ENCODE assay signal across 8 cellular contexts in the genomic region with DNA sequence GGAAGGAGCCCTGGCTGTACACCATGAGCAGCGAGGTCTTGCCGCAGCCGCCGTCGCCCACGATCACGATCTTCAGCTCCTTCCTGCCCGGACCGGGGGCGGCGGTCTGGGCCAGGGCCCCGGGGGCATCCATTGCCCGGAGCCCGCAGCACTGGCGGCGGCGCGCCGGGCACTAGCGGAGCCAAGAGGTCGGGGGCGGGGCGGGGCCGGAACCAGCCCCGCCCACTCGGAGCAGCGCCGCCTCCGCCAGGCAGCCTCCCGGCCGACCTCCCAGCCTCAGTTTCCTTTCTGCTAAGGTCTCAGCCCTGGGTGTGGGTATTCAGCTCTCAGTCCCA. TPM values are rescaled to one million over a fixed set of nuclear protein-coding genes. Genes with fewer than 3 reads are reported as not detected.
DNase-seq lines count a peak whose midpoint lies in the region; ATAC-seq, FAIRE-seq and TF ChIP-seq lines count a peak whose summit lies in the region.

A gene with protein sequence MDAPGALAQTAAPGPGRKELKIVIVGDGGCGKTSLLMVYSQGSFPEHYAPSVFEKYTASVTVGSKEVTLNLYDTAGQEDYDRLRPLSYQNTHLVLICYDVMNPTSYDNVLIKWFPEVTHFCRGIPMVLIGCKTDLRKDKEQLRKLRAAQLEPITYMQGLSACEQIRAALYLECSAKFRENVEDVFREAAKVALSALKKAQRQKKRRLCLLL (minus strand): TSS at position 188 of the 335 bp plus-strand sequence. CDS start 55 bp downstream, at position 133.

- ATAC-seq in HG03039 (IDR thresholded peaks at IDR 0.05; ENCODE audit: unreplicated experiment) (peak; percentile 26), HepG2 (peak; percentile 2)

- no peak for FAIRE-seq in HepG2 (lab: Jason Lieb, UNC)

- CTCF ChIA-PET in HepG2 (lab: Yijun Ruan, JAX; ENCODE audit: low intra/inter-chr PET ratio, low total read pairs) = interaction anchor here (1.4 to 3.9 kb wide), 6 partner anchors 15 to 101 kb away, joined by 5 to 89 read pairs (median 21); partner anchors contain the start of gene PSMD9

- peaks cover 1% of the 10 kb centered on the region for H3K36me3 Mint-ChIP-seq in chondrocyte (ENCODE audit: low read depth)

- TF ChIP-seq POLR2A in HepG2 (IDR thresholded peaks at IDR 0.05; ENCODE audit: insufficient read depth in 1 of 2, low read depth in 2 of 2, low read length in 2 of 2) (peak in 1 of 2 experiments; percentile 32; a peak in 2 of 4 replicates), suprapubic skin (IDR thresholded peaks at IDR 0.05) (no peak)

- POLR2A ChIA-PET in HepG2 (lab: Yijun Ruan, JAX) = interaction anchor here (0.9 to 14.0 kb wide), 9 partner anchors 9 to 107 kb away, joined by 3 to 393 read pairs (median 6); partner anchors contain the start of genes HPD, SETD1B and TMEM120B

- peak within 1 kb of the TSS; percentile 94 for H3K4me3 ChIP-seq in SK-N-MC
- peak within 1 kb of the TSS; percentile 71 to 79 (median 71) for H3K4me3 ChIP-seq in HepG2 (replicated peaks in 1 of 3; ENCODE audit: insufficient read depth in 1 of 3, low read depth in 2 of 3, low read length in 3 of 3)
- peak within 1 kb of the TSS; percentile 61 for H3K4me3 ChIP-seq in suprapubic skin

- no peaks in the 10 kb centered on the region for H3K27me3 Mint-ChIP-seq in chondrocyte (ENCODE audit: low read depth)

- peaks cover 47% of the 10 kb centered on the region for H3K79me2 ChIP-seq in HepG2 (ENCODE audit: insufficient read depth, low read length)

- no TSS peak for BruUV-seq in HepG2 (replicated peaks; lab: Mats Ljungman, UMichigan)

- peak; percentile 76 for DNase-seq in activated T-cell treated with anti-CD3 and anti-CD28 coated beads for 48 hours (ENCODE audit: low read depth)
- DNase-seq in activated T-cell treated with anti-CD3 and anti-CD28 coated beads, Interleukin-2, amount 50 U/mL, for 1 hour = no peak
- DNase-seq in SK-N-MC (ENCODE audit: low read depth, low spot score) = no peak
- DNase-seq in chondrocyte (ENCODE audit: low spot score) = no peak
- no peak for DNase-seq in HepG2 (ENCODE audit: low spot score)
- DNase-seq in suprapubic skin (ENCODE audit: low spot score in 2 of 2) = no peak
- no peak for DNase-seq in posterior vena cava (ENCODE audit: low spot score)

- H3K4me1 Mint-ChIP-seq in chondrocyte (ENCODE audit: low read depth) = peaks cover 57% of the 10 kb centered on the region

- H3K27ac ChIP-seq in SK-N-MC (peak within 1 kb of the TSS; percentile 53; the same call in 1 of the 2 replicates), HepG2 (ENCODE audit: extremely low read length, insufficient read depth, low read length) (peak within 1 kb of the TSS; percentile 85), suprapubic skin (peak within 1 kb of the TSS; percentile 57)

- H3K4me1 ChIP-seq in HepG2 (ENCODE audit: insufficient read depth, low read length) (peaks cover 92% of the 10 kb centered on the region), suprapubic skin (peaks cover 59% of the 10 kb centered on the region)

- H3K4me3 Mint-ChIP-seq in chondrocyte (ENCODE audit: unreplicated experiment) = peak within 1 kb of the TSS; percentile 68

- no peaks in the 10 kb centered on the region for H3K27me3 ChIP-seq in HepG2 (ENCODE audit: control insufficient read depth in 1 of 2, insufficient read depth in 2 of 2, low read length in 2 of 2)
- H3K27me3 ChIP-seq in suprapubic skin = no peaks in the 10 kb centered on the region

- H3K36me3 ChIP-seq in SK-N-MC (ENCODE audit: insufficient read depth, low read length) (peaks cover under 1% of the 10 kb centered on the region; the same call in 1 of the 2 replicates), HepG2 (replicated peaks in 1 of 2; ENCODE audit: control insufficient read depth in 1 of 2, insufficient read depth in 2 of 2, low read length in 2 of 2) (no peaks in the 10 kb centered on the region; a peak in 3 of 5 replicates), suprapubic skin (peaks cover 5% of the 10 kb centered on the region)

- no peaks in the 10 kb centered on the region for H3K9me3 Mint-ChIP-seq in chondrocyte (ENCODE audit: low read depth)

- H3K9ac ChIP-seq in SK-N-MC (ENCODE audit: insufficient read length) (peak within 1 kb of the TSS; percentile 69), HepG2 (ENCODE audit: insufficient read depth, low read depth, low read length) (peak within 1 kb of the TSS; percentile 82)

- peak within 1 kb of the TSS; percentile 99 for H3K27ac Mint-ChIP-seq in chondrocyte (ENCODE audit: unreplicated experiment)

- intact Hi-C loops in HepG2 (cut with micrococcal nuclease; ENCODE audit: unreplicated experiment) = loop anchor here (5.0 kb wide), 1 partner anchor 96 kb away; no protein-coding TSS in a partner anchor
- intact Hi-C loops in posterior vena cava (cut with DNase I) = loop anchor here (2.0 to 5.0 kb wide), 2 partner anchors 95 to 96 kb away; partner anchors contain the start of gene PSMD9 (in 1 of the 2)

- TF ChIP-seq RAD21 in HepG2 (CRISPR knock-in tag; IDR thresholded peaks at IDR 0.05) = no peak

- H4K20me1 ChIP-seq in HepG2 (ENCODE audit: insufficient read depth, low read length) = peaks cover 11% of the 10 kb centered on the region; the same call in 1 of the 2 replicates

- no peak within 1 kb of the TSS for H2AFZ ChIP-seq in HepG2 (ENCODE audit: low read length)

- peak within 1 kb of the TSS; percentile 95 for H3K4me2 ChIP-seq in HepG2 (ENCODE audit: low read depth, low read length)

- H3K9me3 ChIP-seq in SK-N-MC (ENCODE audit: low read depth, low read length) = no peaks in the 10 kb centered on the region
- H3K9me3 ChIP-seq in HepG2 (ENCODE audit: low read length) = no peaks in the 10 kb centered on the region
- H3K9me3 ChIP-seq in suprapubic skin = no peaks in the 10 kb centered on the region

- TF ChIP-seq CTCF in chondrocyte (IDR thresholded peaks at IDR 0.05) (no peak), HepG2 (CRISPR knock-in tag; IDR thresholded peaks at IDR 0.05) (no peak), suprapubic skin (IDR thresholded peaks at IDR 0.05) (no peak)

- 50% methylated on average over 28 of the region's 31 CpGs for WGBS in HepG2 (ENCODE audit: low lambda C conversion rate)
- 0% methylated on average over 5 of the region's 31 CpGs for WGBS in suprapubic skin

- TF ChIP-seq EP300 in HepG2 (IDR thresholded peaks at IDR 0.05; ENCODE audit: low read depth in 2 of 2, low read length in 2 of 2) = no peak
- TF ChIP-seq EP300 in HepG2 (CRISPR knock-in tag; IDR thresholded peaks at IDR 0.05; ENCODE audit: borderline replicate concordance) = no peak
- TF ChIP-seq EP300 in suprapubic skin (IDR thresholded peaks at IDR 0.05) = no peak

- in situ Hi-C loops in HepG2 (cut with HindIII; ENCODE audit: extremely low pct_ligation_motif_present, low pct_unique_long_range_greater_than_20kb) = loop anchor here (5.0 kb wide), 1 partner anchor 94 kb away; the partner anchor contains the start of gene PSMD9

TF ChIP-seq in HepG2, 621 proteins besides CTCF, POLR2A, EP300 and RAD21 (continues in another document):
- 0 out of 2 replicates have a peak, but pooled peaks have one; percentile 27 for TF ChIP-seq ZNF678 (CRISPR knock-in tag; IDR thresholded peaks at IDR 0.05)
- TF ChIP-seq GPBP1L1 (CRISPR knock-in tag; IDR thresholded peaks at IDR 0.05) = no peak
- TF ChIP-seq ZNF776 (CRISPR knock-in tag; IDR thresholded peaks at IDR 0.05) = no peak
- TF ChIP-seq JARID2 (CRISPR knock-in tag; IDR thresholded peaks at IDR 0.05; ENCODE audit: insufficient replicate concordance) = peak; percentile 13

RNA-seq across cellular contexts. Expression of the gene that starts here (rescaled TPM):
- 9.6 to 14.1 TPM (median 10.8 TPM) in 3 replicates for total RNA-seq in chondrocyte
- 11.0 and 14.6 TPM in 2 replicates for total RNA-seq in HepG2 (2016; rRNA removed; fragmentation: Illumina TruSeq; extraction: Trizol)
- 10.8 and 12.5 TPM in 2 replicates for total RNA-seq in HepG2 (2016; cell fraction: cytosol; rRNA removed; fragmentation: Illumina TruSeq; extraction: Trizol; ENCODE audit: low read depth)
- 9.8 and 14.8 TPM in 2 replicates for total RNA-seq in HepG2 (2016; cell fraction: insoluble cytoplasmic fraction; rRNA removed; fragmentation: Illumina TruSeq; extraction: Trizol)
- 18.2 and 24.9 TPM in 2 replicates for total RNA-seq in HepG2 (2016; cell fraction: membrane; rRNA removed; fragmentation: Illumina TruSeq; extraction: Trizol)
- 14.1 and 17.3 TPM in 2 replicates for total RNA-seq in HepG2 (2016; cell fraction: nucleus; rRNA removed; fragmentation: Illumina TruSeq; extraction: Trizol)
- polyA plus RNA-seq in HepG2 (2011; rRNA removed) = 31.3 and 32.2 TPM in 2 replicates
- 28.4 and 38.7 TPM in 2 replicates for polyA plus RNA-seq in HepG2 (2011; cell fraction: cytosol; rRNA removed)
- polyA plus RNA-seq in HepG2 (2011; cell fraction: nucleus; rRNA removed) = 37.5 and 40.2 TPM in 2 replicates
- polyA plus RNA-seq in HepG2 (2012) = 10.8 and 12.9 TPM in 2 replicates
- polyA plus RNA-seq in HepG2 (2016; cell fraction: cytosol; fragmentation: Illumina TruSeq; extraction: Trizol; ENCODE audit: low read depth) = 19.8 and 23.7 TPM in 2 replicates
- polyA plus RNA-seq in HepG2 (2016; cell fraction: insoluble cytoplasmic fraction; fragmentation: Illumina TruSeq; extraction: Trizol; ENCODE audit: low read depth) = 19.7 and 25.0 TPM in 2 replicates
- polyA plus RNA-seq in HepG2 (2016; cell fraction: membrane; fragmentation: Illumina TruSeq; extraction: Trizol; ENCODE audit: low read depth) = 27.0 and 27.4 TPM in 2 replicates
- 24.9 and 31.1 TPM in 2 replicates for polyA plus RNA-seq in HepG2 (2016; cell fraction: nucleus; fragmentation: Illumina TruSeq; extraction: Trizol; ENCODE audit: insufficient read depth, low read depth)
- 46.1 and 174 TPM in 2 replicates for polyA minus RNA-seq in HepG2 (2011; rRNA and poly(A)+ RNA removed; ENCODE audit: low replicate concordance)
- 32.2 and 38.9 TPM in 2 replicates for polyA minus RNA-seq in HepG2 (2011; cell fraction: cytosol; rRNA and poly(A)+ RNA removed)
- 32.4 and 35.6 TPM in 2 replicates for polyA minus RNA-seq in HepG2 (2011; cell fraction: nucleus; rRNA and poly(A)+ RNA removed)
- total RNA-seq in suprapubic skin = 10 to 100 TPM in 3 of 4 donors, 1 to 10 TPM in 1; 6.6 to 20.4 (median 17.5) TPM
- total RNA-seq in posterior vena cava = 10 to 100 TPM in 1 of 2 donors, 1 to 10 TPM in 1; 5.3 to 10.4 TPM
